In the genomic region with DNA sequence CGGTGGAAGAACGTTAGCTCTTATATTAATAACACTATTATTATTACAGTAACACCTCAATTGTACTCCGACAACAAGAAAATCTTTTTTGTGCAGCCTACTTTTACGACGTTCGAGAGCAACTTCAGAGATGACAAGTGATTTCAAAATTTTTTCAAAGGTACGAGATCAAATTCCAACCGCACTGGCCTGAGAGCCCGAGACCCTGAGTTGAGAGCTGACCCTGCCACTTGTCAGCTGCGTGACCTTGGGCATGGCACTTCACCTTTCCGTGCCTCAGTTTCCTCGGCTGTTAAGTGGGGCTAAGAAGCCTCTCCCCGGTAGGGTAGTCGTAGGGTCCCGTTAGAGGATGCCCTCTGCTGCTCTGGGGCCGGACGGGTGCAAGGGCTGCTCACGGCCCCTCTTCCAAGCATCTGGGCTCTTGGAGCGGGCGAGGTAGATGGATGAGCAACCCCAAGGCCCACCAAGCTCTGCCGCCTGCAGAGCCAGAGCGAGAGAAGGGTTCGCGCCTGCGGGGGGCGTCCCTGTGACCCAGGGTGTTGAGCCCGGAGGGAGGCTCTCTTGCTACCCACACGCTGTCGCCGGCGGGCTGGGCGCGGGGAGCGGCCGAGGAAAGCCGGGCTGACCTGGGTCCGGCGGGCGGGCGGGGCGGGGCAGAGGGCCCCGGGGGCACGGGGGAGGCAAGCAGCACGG, we compare ENCODE assay signal across 8 cellular contexts. TPM values are rescaled to one million over a fixed set of nuclear protein-coding genes. Genes with fewer than 3 reads are reported as not detected.
A peak's percentile ranks its signal among the peaks of the same experiment; 100 is the strongest.
DNase-seq lines count a peak whose midpoint lies in the region; ATAC-seq, FAIRE-seq and TF ChIP-seq lines count a peak whose summit lies in the region.

No MANE protein-coding gene starts in this region.

- BruUV-seq in HepG2 (replicated peaks; lab: Mats Ljungman, UMichigan): no TSS peak

- H2AFZ ChIP-seq in MM.1S (ENCODE audit: low read length) (peak overlapping the region; percentile 99), HepG2 (ENCODE audit: low read length) (no peak overlapping the region)

- no peaks in the 10 kb centered on the region for H3K9me2 ChIP-seq in MM.1S (replicated peaks; ENCODE audit: insufficient read depth, low read length)

- H3K79me2 ChIP-seq in MM.1S (ENCODE audit: low read length) (0 out of 2 replicates have a peak, but pooled peaks cover 4% of the 10 kb centered on the region), HepG2 (ENCODE audit: insufficient read depth, low read length) (peaks cover 11% of the 10 kb centered on the region)

- H3K36me3 ChIP-seq in MM.1S (replicated peaks; ENCODE audit: insufficient read depth, low read length) (no peaks in the 10 kb centered on the region), HepG2 (replicated peaks in 1 of 2; ENCODE audit: control insufficient read depth in 1 of 2, insufficient read depth in 2 of 2, low read length in 2 of 2) (no peaks in the 10 kb centered on the region)

- no peak for FAIRE-seq in HepG2 (lab: Jason Lieb, UNC)

- H3K27me3 ChIP-seq in MM.1S (replicated peaks; ENCODE audit: insufficient read depth, low read length) (no peaks in the 10 kb centered on the region), HepG2 (ENCODE audit: control insufficient read depth in 1 of 2, insufficient read depth in 2 of 2, low read length in 2 of 2) (no peaks in the 10 kb centered on the region; a peak in 1 of 5 replicates)

- POLR2A ChIA-PET in HepG2 (lab: Yijun Ruan, JAX): interaction anchor here (0.7 to 2.7 kb wide), 15 partner anchors 9 to 279 kb away, joined by 3 to 19 read pairs (median 3); partner anchors contain the start of genes DSN1, RAB5IF and TLDC2

- H3K9ac ChIP-seq in MM.1S (ENCODE audit: low read length): peak overlapping the region; percentile 73; the same call in 1 of the 2 replicates
- H3K9ac ChIP-seq in HepG2 (ENCODE audit: insufficient read depth, low read depth, low read length): peak overlapping the region; percentile 73

- peaks cover 41% of the 10 kb centered on the region for H3K4me1 Mint-ChIP-seq in brain
- H3K4me1 Mint-ChIP-seq in stimulated activated naive CD8-positive, alpha-beta T cell treated with anti-CD3 and anti-CD28 coated beads, Interleukin-15, amount 100 ng/mL, for 72 hours: peaks cover 23% of the 10 kb centered on the region

- peaks cover 5% of the 10 kb centered on the region for H3K36me3 Mint-ChIP-seq in brain

- TF ChIP-seq EP300 in HepG2 (IDR thresholded peaks at IDR 0.05; ENCODE audit: low read depth in 2 of 2, low read length in 2 of 2) (no peak), HepG2 (CRISPR knock-in tag; IDR thresholded peaks at IDR 0.05; ENCODE audit: borderline replicate concordance) (no peak)

- H3K4me3 ChIP-seq in MM.1S (ENCODE audit: low read length): peak overlapping the region; percentile 99
- H3K4me3 ChIP-seq in HepG2 (replicated peaks in 1 of 3; ENCODE audit: insufficient read depth in 1 of 3, low read depth in 2 of 3, low read length in 3 of 3): peak overlapping the region; percentile 75 to 98 (median 93)

- H3F3A ChIP-seq in MM.1S (ENCODE audit: insufficient read depth, low read length): peaks cover 7% of the 10 kb centered on the region

- intact Hi-C loops in HepG2 (cut with micrococcal nuclease; ENCODE audit: unreplicated experiment): no loop called here

- H3K4me2 ChIP-seq in MM.1S (ENCODE audit: low read depth, low read length) (peak overlapping the region; percentile 100), HepG2 (ENCODE audit: low read depth, low read length) (peak overlapping the region; percentile 96)

- peak overlapping the region; percentile 71 to 89 (median 73) for H3K27ac Mint-ChIP-seq in brain
- peak overlapping the region in 1 of 2 donors; percentile 42 for H3K27ac Mint-ChIP-seq in stimulated activated naive CD8-positive, alpha-beta T cell treated with anti-CD3 and anti-CD28 coated beads, Interleukin-15, amount 100 ng/mL, for 72 hours

- H3K9me3 ChIP-seq in MM.1S (replicated peaks; ENCODE audit: insufficient read depth, low read length): no peaks in the 10 kb centered on the region
- H3K9me3 ChIP-seq in HepG2 (ENCODE audit: low read length): no peaks in the 10 kb centered on the region

- peaks cover 10% of the 10 kb centered on the region for H3K4me1 ChIP-seq in MM.1S (ENCODE audit: low read length)
- H3K4me1 ChIP-seq in HepG2 (ENCODE audit: insufficient read depth, low read length): peaks cover 18% of the 10 kb centered on the region

- no peak for TF ChIP-seq CTCF in MM.1S (IDR thresholded peaks at IDR 0.05; ENCODE audit: low read length)
- TF ChIP-seq CTCF in brain (conservative IDR thresholded peaks at IDR 0.05): no peak
- TF ChIP-seq CTCF in HepG2 (CRISPR knock-in tag; IDR thresholded peaks at IDR 0.05): peak; percentile 53; the same call in 1 of the 2 replicates

- H3K27ac ChIP-seq in MM.1S (ENCODE audit: low read length) (no peak overlapping the region), HepG2 (ENCODE audit: extremely low read length, insufficient read depth, low read length) (peak overlapping the region; percentile 47)

- WGBS in HepG2 (ENCODE audit: low lambda C conversion rate): 2% methylated on average over 38 of the region's 44 CpGs

- no peak; a peak in 1 of 4 replicates for TF ChIP-seq POLR2A in HepG2 (IDR thresholded peaks at IDR 0.05; ENCODE audit: insufficient read depth in 1 of 2, low read depth in 2 of 2, low read length in 2 of 2)

- no peak for TF ChIP-seq RAD21 in HepG2 (CRISPR knock-in tag; IDR thresholded peaks at IDR 0.05)

- ATAC-seq in GM21723 (IDR thresholded peaks at IDR 0.05; ENCODE audit: unreplicated experiment) (peak; percentile 36), HepG2 (peak; percentile 77), HG03039 (IDR thresholded peaks at IDR 0.05; ENCODE audit: unreplicated experiment) (no peak)
- peak; percentile 69 for ATAC-seq in stimulated activated naive CD8-positive, alpha-beta T cell treated with anti-CD3 and anti-CD28 coated beads, Interleukin-15, amount 100 ng/mL, for 72 hours

- H3K9me3 Mint-ChIP-seq in brain: no peaks in the 10 kb centered on the region
- no peaks in the 10 kb centered on the region for H3K9me3 Mint-ChIP-seq in stimulated activated naive CD8-positive, alpha-beta T cell treated with anti-CD3 and anti-CD28 coated beads, Interleukin-15, amount 100 ng/mL, for 72 hours

- peak overlapping the region; percentile 86 to 93 (median 89) for H3K4me3 Mint-ChIP-seq in brain
- peak overlapping the region; percentile 95 for H3K4me3 Mint-ChIP-seq in stimulated activated naive CD8-positive, alpha-beta T cell treated with anti-CD3 and anti-CD28 coated beads, Interleukin-15, amount 100 ng/mL, for 72 hours

- CTCF ChIA-PET in HepG2 (lab: Yijun Ruan, JAX; ENCODE audit: low intra/inter-chr PET ratio, low total read pairs): no interaction called here

- in situ Hi-C loops in HepG2 (cut with HindIII; ENCODE audit: extremely low pct_ligation_motif_present, low pct_unique_long_range_greater_than_20kb): no loop called here

- DNase-seq in NCI-H1092 treated with DMSO at 0.1 percent for 48 hours (lab: John Stamatoyannopoulos, UW): peak; percentile 41
- no peak for DNase-seq in NCI-H1092 (lab: John Stamatoyannopoulos, UW)
- peak; percentile 33 for DNase-seq in MM.1S
- peak; percentile 34 for DNase-seq in HepG2 (ENCODE audit: low spot score)
- DNase-seq in stimulated activated naive CD8-positive, alpha-beta T cell treated with anti-CD3 and anti-CD28 coated beads, Interleukin-15, amount 100 ng/mL, for 72 hours: no peak

- no peaks in the 10 kb centered on the region for H4K20me1 ChIP-seq in MM.1S (ENCODE audit: insufficient read depth, low read length)
- no peaks in the 10 kb centered on the region for H4K20me1 ChIP-seq in HepG2 (ENCODE audit: insufficient read depth, low read length)

- H3K27me3 Mint-ChIP-seq in brain: peaks cover 3% of the 10 kb centered on the region
- no peaks in the 10 kb centered on the region for H3K27me3 Mint-ChIP-seq in stimulated activated naive CD8-positive, alpha-beta T cell treated with anti-CD3 and anti-CD28 coated beads, Interleukin-15, amount 100 ng/mL, for 72 hours

RNA-seq across cellular contexts. Expression of gene NDRG3, which starts 0.5 kb away (rescaled TPM):
- polyA plus RNA-seq in brain (ENCODE audit: insufficient read depth, low read depth, low replicate concordance) (121 TPM), HepG2 (2011; rRNA removed) (34.7 and 40.5 TPM in 2 replicates)
- 36.0 and 43.3 TPM in 2 replicates for total RNA-seq in HepG2 (2016; rRNA removed; fragmentation: Illumina TruSeq; extraction: Trizol)
- 9.0 and 9.2 TPM in 2 replicates for total RNA-seq in HepG2 (2016; cell fraction: cytosol; rRNA removed; fragmentation: Illumina TruSeq; extraction: Trizol; ENCODE audit: low read depth)
- total RNA-seq in HepG2 (2016; cell fraction: insoluble cytoplasmic fraction; rRNA removed; fragmentation: Illumina TruSeq; extraction: Trizol): 32.4 and 40.5 TPM in 2 replicates
- 19.9 and 20.6 TPM in 2 replicates for total RNA-seq in HepG2 (2016; cell fraction: membrane; rRNA removed; fragmentation: Illumina TruSeq; extraction: Trizol)
- total RNA-seq in HepG2 (2016; cell fraction: nucleus; rRNA removed; fragmentation: Illumina TruSeq; extraction: Trizol): 19.9 and 21.0 TPM in 2 replicates
- 22.4 and 29.5 TPM in 2 replicates for polyA plus RNA-seq in HepG2 (2011; cell fraction: cytosol; rRNA removed)
- 23.6 and 25.0 TPM in 2 replicates for polyA plus RNA-seq in HepG2 (2011; cell fraction: nucleus; rRNA removed)
- polyA plus RNA-seq in HepG2 (2012): 22.6 and 26.8 TPM in 2 replicates
- 8.7 and 8.9 TPM in 2 replicates for polyA plus RNA-seq in HepG2 (2016; cell fraction: cytosol; fragmentation: Illumina TruSeq; extraction: Trizol; ENCODE audit: low read depth)
- polyA plus RNA-seq in HepG2 (2016; cell fraction: insoluble cytoplasmic fraction; fragmentation: Illumina TruSeq; extraction: Trizol; ENCODE audit: low read depth): 48.1 and 49.0 TPM in 2 replicates
- 17.2 and 18.2 TPM in 2 replicates for polyA plus RNA-seq in HepG2 (2016; cell fraction: membrane; fragmentation: Illumina TruSeq; extraction: Trizol; ENCODE audit: low read depth)
- polyA plus RNA-seq in HepG2 (2016; cell fraction: nucleus; fragmentation: Illumina TruSeq; extraction: Trizol; ENCODE audit: insufficient read depth, low read depth): 38.9 and 42.1 TPM in 2 replicates
- 44.9 and 55.2 TPM in 2 replicates for polyA minus RNA-seq in HepG2 (2011; rRNA and poly(A)+ RNA removed; ENCODE audit: low replicate concordance)
- 25.7 and 31.2 TPM in 2 replicates for polyA minus RNA-seq in HepG2 (2011; cell fraction: cytosol; rRNA and poly(A)+ RNA removed)
- 16.4 and 19.6 TPM in 2 replicates for polyA minus RNA-seq in HepG2 (2011; cell fraction: nucleus; rRNA and poly(A)+ RNA removed)

RNA-seq across cellular contexts. Expression of gene DSN1, which starts 28.2 kb away (rescaled TPM):
- 24.1 TPM for polyA plus RNA-seq in brain (ENCODE audit: insufficient read depth, low read depth, low replicate concordance)
- total RNA-seq in HepG2 (2016; rRNA removed; fragmentation: Illumina TruSeq; extraction: Trizol): 53.7 and 82.4 TPM in 2 replicates
- 10.7 and 11.7 TPM in 2 replicates for total RNA-seq in HepG2 (2016; cell fraction: cytosol; rRNA removed; fragmentation: Illumina TruSeq; extraction: Trizol; ENCODE audit: low read depth)
- total RNA-seq in HepG2 (2016; cell fraction: insoluble cytoplasmic fraction; rRNA removed; fragmentation: Illumina TruSeq; extraction: Trizol): 57.1 and 88.9 TPM in 2 replicates
- total RNA-seq in HepG2 (2016; cell fraction: membrane; rRNA removed; fragmentation: Illumina TruSeq; extraction: Trizol): 25.4 and 26.8 TPM in 2 replicates
- 26.9 and 33.4 TPM in 2 replicates for total RNA-seq in HepG2 (2016; cell fraction: nucleus; rRNA removed; fragmentation: Illumina TruSeq; extraction: Trizol)
- polyA plus RNA-seq in HepG2 (2011; rRNA removed): 10.5 and 18.7 TPM in 2 replicates
- polyA plus RNA-seq in HepG2 (2011; cell fraction: cytosol; rRNA removed): 9.6 and 10.1 TPM in 2 replicates
- 8.8 and 10.9 TPM in 2 replicates for polyA plus RNA-seq in HepG2 (2011; cell fraction: nucleus; rRNA removed)
- 8.0 and 18.3 TPM in 2 replicates for polyA plus RNA-seq in HepG2 (2012)
- polyA plus RNA-seq in HepG2 (2016; cell fraction: cytosol; fragmentation: Illumina TruSeq; extraction: Trizol; ENCODE audit: low read depth): 4.4 and 5.3 TPM in 2 replicates
- polyA plus RNA-seq in HepG2 (2016; cell fraction: insoluble cytoplasmic fraction; fragmentation: Illumina TruSeq; extraction: Trizol; ENCODE audit: low read depth): 61.2 and 64.9 TPM in 2 replicates
- polyA plus RNA-seq in HepG2 (2016; cell fraction: membrane; fragmentation: Illumina TruSeq; extraction: Trizol; ENCODE audit: low read depth): 9.5 and 10.6 TPM in 2 replicates
- 65.4 and 71.7 TPM in 2 replicates for polyA plus RNA-seq in HepG2 (2016; cell fraction: nucleus; fragmentation: Illumina TruSeq; extraction: Trizol; ENCODE audit: insufficient read depth, low read depth)
- polyA minus RNA-seq in HepG2 (2011; rRNA and poly(A)+ RNA removed; ENCODE audit: low replicate concordance): 6.5 and 15.7 TPM in 2 replicates
- 6.1 and 9.5 TPM in 2 replicates for polyA minus RNA-seq in HepG2 (2011; cell fraction: cytosol; rRNA and poly(A)+ RNA removed)
- 10.8 and 15.7 TPM in 2 replicates for polyA minus RNA-seq in HepG2 (2011; cell fraction: nucleus; rRNA and poly(A)+ RNA removed)

Comparison
In these comparisons a context has a peak if more than half of its experiments do, and no peak if none do; other contexts are left out.
1. DNase-seq: peak in NCI-H1092 treated with DMSO at 0.1 percent for 48 hours (single experiment), MM.1S (single experiment) and HepG2 (single experiment); none in NCI-H1092 (single experiment) and stimulated activated naive CD8-positive, alpha-beta T cell treated with anti-CD3 and anti-CD28 coated beads, Interleukin-15, amount 100 ng/mL, for 72 hours (0 of 2).